In genomic region chr6:129730477-129731165, GRCh38 we compare ENCODE assay signal across 8 cellular contexts. TPM values are rescaled to one million over a fixed set of nuclear protein-coding genes. Genes with fewer than 3 reads are reported as not detected.
A peak's percentile ranks its signal among the peaks of the same experiment; 100 is the strongest.
DNase-seq lines count a peak whose midpoint lies in the region; ATAC-seq and TF ChIP-seq lines count a peak whose summit lies in the region.

No MANE protein-coding gene starts in this region.

- DNase-seq in NCI-H748 (lab: John Stamatoyannopoulos, UW; ENCODE audit: unreplicated experiment) (peak; percentile 28), NCI-H748 treated with DMSO at 0.1 percent for 48 hours (lab: John Stamatoyannopoulos, UW) (no peak), GM23338 (ENCODE audit: low spot score) (peak; percentile 52), NCI-H69 (lab: John Stamatoyannopoulos, UW) (peak; percentile 72), NCI-H446 treated with DMSO at 0.1 percent for 48 hours (lab: John Stamatoyannopoulos, UW) (no peak)
- no peak for DNase-seq in central memory CD8-positive, alpha-beta T cell (ENCODE audit: low spot score in 2 of 2)
- peak in 7 of 9 donors; percentile 22 to 62 (median 50) for DNase-seq in naive thymus-derived CD4-positive, alpha-beta T cell
- no peak for DNase-seq in NK-92 treated with Interleukin-12 subunit alpha and Interleukin-12 subunit beta, amount 100 ng/mL, for 24 hours (lab: John Stamatoyannopoulos, UW)

- H2AFZ ChIP-seq in GM23338, result peak overlapping the region; percentile 3

- H3K36me3 Mint-ChIP-seq in GM23338 (ENCODE audit: low read depth), result no peaks in the 10 kb centered on the region
- peaks cover 1% of the 10 kb centered on the region for H3K36me3 Mint-ChIP-seq in central memory CD8-positive, alpha-beta T cell (ENCODE audit: insufficient read depth)
- H3K36me3 Mint-ChIP-seq in naive thymus-derived CD4-positive, alpha-beta T cell, result no peaks in the 10 kb centered on the region

- H3K79me2 ChIP-seq in GM23338 (replicated peaks; ENCODE audit: insufficient read depth), result no peaks in the 10 kb centered on the region

- H3F3A ChIP-seq in GM23338 (replicated peaks; ENCODE audit: low read depth), result no peaks in the 10 kb centered on the region

- H3K4me3 ChIP-seq in GM23338, result no peak overlapping the region
- H3K4me3 ChIP-seq in naive thymus-derived CD4-positive, alpha-beta T cell (ENCODE audit: low read length), result no peak overlapping the region

- peak overlapping the region; percentile 38 for H3K27ac Mint-ChIP-seq in GM23338
- H3K27ac Mint-ChIP-seq in central memory CD8-positive, alpha-beta T cell (ENCODE audit: low read depth), result no peak overlapping the region
- peak overlapping the region in 4 of 9 donors; percentile 46 to 70 (median 50) for H3K27ac Mint-ChIP-seq in naive thymus-derived CD4-positive, alpha-beta T cell

- POLR2A ChIA-PET in naive thymus-derived CD4-positive, alpha-beta T cell (lab: Charles Lee), result interaction anchor here (0.9 kb wide), 1 partner anchor 19 kb away, joined by 3 read pairs; no protein-coding TSS in a partner anchor

- H3K4me2 ChIP-seq in GM23338, result no peak overlapping the region

- no peaks in the 10 kb centered on the region for H3K9me3 ChIP-seq in naive thymus-derived CD4-positive, alpha-beta T cell (ENCODE audit: control insufficient read depth in 2 of 3, low read length in 3 of 3)

- H4K20me1 ChIP-seq in GM23338 (replicated peaks; ENCODE audit: insufficient read depth), result no peaks in the 10 kb centered on the region

- peaks cover 12% of the 10 kb centered on the region for H3K4me1 ChIP-seq in GM23338 (ENCODE audit: insufficient read depth)
- H3K4me1 ChIP-seq in naive thymus-derived CD4-positive, alpha-beta T cell (ENCODE audit: control insufficient read depth in 2 of 2, insufficient read depth in 2 of 2, low read length in 2 of 2), result no peaks in the 10 kb centered on the region

- H3K4me3 Mint-ChIP-seq in GM23338, result no peak overlapping the region
- no peak overlapping the region for H3K4me3 Mint-ChIP-seq in central memory CD8-positive, alpha-beta T cell
- H3K4me3 Mint-ChIP-seq in naive thymus-derived CD4-positive, alpha-beta T cell, result no peak overlapping the region

- no peaks in the 10 kb centered on the region for H3K9me3 Mint-ChIP-seq in GM23338
- H3K9me3 Mint-ChIP-seq in central memory CD8-positive, alpha-beta T cell, result no peaks in the 10 kb centered on the region
- no peaks in the 10 kb centered on the region for H3K9me3 Mint-ChIP-seq in naive thymus-derived CD4-positive, alpha-beta T cell

- H3K9me2 ChIP-seq in GM23338 (ENCODE audit: insufficient read depth), result no peaks in the 10 kb centered on the region

- peaks cover 14% of the 10 kb centered on the region for H3K4me1 Mint-ChIP-seq in GM23338
- H3K4me1 Mint-ChIP-seq in central memory CD8-positive, alpha-beta T cell, result peaks cover 17% of the 10 kb centered on the region
- H3K4me1 Mint-ChIP-seq in naive thymus-derived CD4-positive, alpha-beta T cell, result peaks cover 0 to 13% (median 3%) of the 10 kb centered on the region in 7 donors

- TF ChIP-seq CTCF in GM23338 (conservative IDR thresholded peaks at IDR 0.05; ENCODE audit: low read depth in 2 of 2), result peak; percentile 68 to 72

- ATAC-seq in GM23338, result no peak
- ATAC-seq in central memory CD8-positive, alpha-beta T cell (replicated peaks; ENCODE audit: extremely low read depth, poor library complexity, severe bottlenecking), result peak; percentile 55
- ATAC-seq in naive thymus-derived CD4-positive, alpha-beta T cell, result peak; percentile 66

- H3K36me3 ChIP-seq in GM23338 (ENCODE audit: insufficient read depth), result no peaks in the 10 kb centered on the region
- H3K36me3 ChIP-seq in naive thymus-derived CD4-positive, alpha-beta T cell (ENCODE audit: control insufficient read depth in 2 of 3, insufficient read depth in 3 of 3, low read length in 3 of 3), result no peaks in the 10 kb centered on the region

- no peaks in the 10 kb centered on the region for H3K27me3 ChIP-seq in GM23338 (ENCODE audit: insufficient read depth)
- no peaks in the 10 kb centered on the region for H3K27me3 ChIP-seq in naive thymus-derived CD4-positive, alpha-beta T cell (ENCODE audit: control insufficient read depth in 2 of 2, insufficient read depth in 2 of 2, low read length in 2 of 2)

- no peak overlapping the region for H3K27ac ChIP-seq in GM23338 (ENCODE audit: low read depth)
- H3K27ac ChIP-seq in naive thymus-derived CD4-positive, alpha-beta T cell (ENCODE audit: low read depth, low read length), result no peak overlapping the region

- intact Hi-C loops in naive thymus-derived CD4-positive, alpha-beta T cell (cut with micrococcal nuclease), result loop anchor here (1.0 to 5.0 kb wide), 12 partner anchors 21 to 1112 kb away; no protein-coding TSS in a partner anchor

- no peaks in the 10 kb centered on the region for H3K27me3 Mint-ChIP-seq in GM23338 (ENCODE audit: insufficient read depth, low read depth, poor library complexity)
- no peaks in the 10 kb centered on the region for H3K27me3 Mint-ChIP-seq in central memory CD8-positive, alpha-beta T cell
- no peaks in the 10 kb centered on the region for H3K27me3 Mint-ChIP-seq in naive thymus-derived CD4-positive, alpha-beta T cell

- CTCF ChIA-PET in naive thymus-derived CD4-positive, alpha-beta T cell (lab: Charles Lee), result interaction anchor here (0.8 to 6.8 kb wide), 11 partner anchors 11 to 291 kb away, joined by 3 to 114 read pairs (median 5); partner anchors contain the start of gene ARHGAP18

TF ChIP-seq in GM23338, 12 proteins besides CTCF, POLR2A, EP300 and RAD21 (continues in another document):
- TF ChIP-seq ZNF331 (CRISPR knock-in tag; IDR thresholded peaks at IDR 0.05; ENCODE audit: low read depth) (no peak), EZH2 (IDR thresholded peaks at IDR 0.05; ENCODE audit: low read depth, unreplicated experiment) (no peak), POLR2AphosphoS5 (IDR thresholded peaks at IDR 0.05; ENCODE audit: low read depth) (no peak)
- TF ChIP-seq, protein P1, sequence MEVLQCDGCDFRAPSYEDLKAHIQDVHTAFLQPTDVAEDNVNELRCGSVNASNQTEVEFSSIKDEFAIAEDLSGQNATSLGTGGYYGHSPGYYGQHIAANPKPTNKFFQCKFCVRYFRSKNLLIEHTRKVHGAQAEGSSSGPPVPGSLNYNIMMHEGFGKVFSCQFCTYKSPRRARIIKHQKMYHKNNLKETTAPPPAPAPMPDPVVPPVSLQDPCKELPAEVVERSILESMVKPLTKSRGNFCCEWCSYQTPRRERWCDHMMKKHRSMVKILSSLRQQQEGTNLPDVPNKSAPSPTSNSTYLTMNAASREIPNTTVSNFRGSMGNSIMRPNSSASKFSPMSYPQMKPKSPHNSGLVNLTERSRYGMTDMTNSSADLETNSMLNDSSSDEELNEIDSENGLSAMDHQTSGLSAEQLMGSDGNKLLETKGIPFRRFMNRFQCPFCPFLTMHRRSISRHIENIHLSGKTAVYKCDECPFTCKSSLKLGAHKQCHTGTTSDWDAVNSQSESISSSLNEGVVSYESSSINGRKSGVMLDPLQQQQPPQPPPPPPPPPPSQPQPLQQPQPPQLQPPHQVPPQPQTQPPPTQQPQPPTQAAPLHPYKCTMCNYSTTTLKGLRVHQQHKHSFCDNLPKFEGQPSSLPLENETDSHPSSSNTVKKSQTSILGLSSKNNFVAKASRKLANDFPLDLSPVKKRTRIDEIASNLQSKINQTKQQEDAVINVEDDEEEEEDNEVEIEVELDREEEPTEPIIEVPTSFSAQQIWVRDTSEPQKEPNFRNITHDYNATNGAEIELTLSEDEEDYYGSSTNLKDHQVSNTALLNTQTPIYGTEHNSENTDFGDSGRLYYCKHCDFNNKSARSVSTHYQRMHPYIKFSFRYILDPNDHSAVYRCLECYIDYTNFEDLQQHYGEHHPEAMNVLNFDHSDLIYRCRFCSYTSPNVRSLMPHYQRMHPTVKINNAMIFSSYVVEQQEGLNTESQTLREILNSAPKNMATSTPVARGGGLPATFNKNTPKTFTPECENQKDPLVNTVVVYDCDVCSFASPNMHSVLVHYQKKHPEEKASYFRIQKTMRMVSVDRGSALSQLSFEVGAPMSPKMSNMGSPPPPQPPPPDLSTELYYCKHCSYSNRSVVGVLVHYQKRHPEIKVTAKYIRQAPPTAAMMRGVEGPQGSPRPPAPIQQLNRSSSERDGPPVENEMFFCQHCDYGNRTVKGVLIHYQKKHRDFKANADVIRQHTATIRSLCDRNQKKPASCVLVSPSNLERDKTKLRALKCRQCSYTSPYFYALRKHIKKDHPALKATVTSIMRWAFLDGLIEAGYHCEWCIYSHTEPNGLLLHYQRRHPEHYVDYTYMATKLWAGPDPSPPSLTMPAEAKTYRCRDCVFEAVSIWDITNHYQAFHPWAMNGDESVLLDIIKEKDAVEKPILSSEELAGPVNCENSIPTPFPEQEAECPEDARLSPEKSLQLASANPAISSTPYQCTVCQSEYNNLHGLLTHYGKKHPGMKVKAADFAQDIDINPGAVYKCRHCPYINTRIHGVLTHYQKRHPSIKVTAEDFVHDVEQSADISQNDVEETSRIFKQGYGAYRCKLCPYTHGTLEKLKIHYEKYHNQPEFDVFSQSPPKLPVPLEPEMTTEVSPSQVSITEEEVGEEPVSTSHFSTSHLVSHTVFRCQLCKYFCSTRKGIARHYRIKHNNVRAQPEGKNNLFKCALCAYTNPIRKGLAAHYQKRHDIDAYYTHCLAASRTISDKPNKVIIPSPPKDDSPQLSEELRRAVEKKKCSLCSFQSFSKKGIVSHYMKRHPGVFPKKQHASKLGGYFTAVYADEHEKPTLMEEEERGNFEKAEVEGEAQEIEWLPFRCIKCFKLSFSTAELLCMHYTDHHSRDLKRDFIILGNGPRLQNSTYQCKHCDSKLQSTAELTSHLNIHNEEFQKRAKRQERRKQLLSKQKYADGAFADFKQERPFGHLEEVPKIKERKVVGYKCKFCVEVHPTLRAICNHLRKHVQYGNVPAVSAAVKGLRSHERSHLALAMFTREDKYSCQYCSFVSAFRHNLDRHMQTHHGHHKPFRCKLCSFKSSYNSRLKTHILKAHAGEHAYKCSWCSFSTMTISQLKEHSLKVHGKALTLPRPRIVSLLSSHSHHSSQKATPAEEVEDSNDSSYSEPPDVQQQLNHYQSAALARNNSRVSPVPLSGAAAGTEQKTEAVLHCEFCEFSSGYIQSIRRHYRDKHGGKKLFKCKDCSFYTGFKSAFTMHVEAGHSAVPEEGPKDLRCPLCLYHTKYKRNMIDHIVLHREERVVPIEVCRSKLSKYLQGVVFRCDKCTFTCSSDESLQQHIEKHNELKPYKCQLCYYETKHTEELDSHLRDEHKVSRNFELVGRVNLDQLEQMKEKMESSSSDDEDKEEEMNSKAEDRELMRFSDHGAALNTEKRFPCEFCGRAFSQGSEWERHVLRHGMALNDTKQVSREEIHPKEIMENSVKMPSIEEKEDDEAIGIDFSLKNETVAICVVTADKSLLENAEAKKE (CRISPR knock-in tag; IDR thresholded peaks at IDR 0.05), result no peak

RNA-seq across cellular contexts. Expression of gene ARHGAP18, which starts 20.6 kb away (rescaled TPM):
- total RNA-seq in GM23338 (2014; rRNA removed; shearing (Covaris generic)), result 4.0 and 5.0 TPM in 2 replicates
- polyA plus RNA-seq in GM23338 (2016; fragmentation: Nextera tagmentation; extraction: Ambion mirVana), result 3.7 and 4.3 TPM in 2 replicates
- total RNA-seq in naive thymus-derived CD4-positive, alpha-beta T cell, result 1 to 10 TPM; 1.1 to 9.4 (median 2.0) TPM
- under 1 TPM; 0.53 to 0.60 TPM for polyA plus RNA-seq in naive thymus-derived CD4-positive, alpha-beta T cell

Comparison
In these comparisons a context has a peak if more than half of its experiments do, and no peak if none do; other contexts are left out.
1. DNase-seq: peak in NCI-H748 (single experiment), GM23338 (single experiment), NCI-H69 (single experiment) and naive thymus-derived CD4-positive, alpha-beta T cell (7 of 9); none in NCI-H748 treated with DMSO at 0.1 percent for 48 hours (single experiment), central memory CD8-positive, alpha-beta T cell (0 of 2), NK-92 treated with Interleukin-12 subunit alpha and Interleukin-12 subunit beta, amount 100 ng/mL, for 24 hours (single experiment) and NCI-H446 treated with DMSO at 0.1 percent for 48 hours (single experiment).